In genomic region chr14:101088395-101088667, GRCh38 we compare ENCODE assay signal across 1 cellular context.
TF ChIP-seq lines count a peak whose summit lies in the region.

No MANE protein-coding gene starts in this region.

TF ChIP-seq in IMR-90, 13 proteins besides CTCF, POLR2A, EP300 and RAD21 (continued from another document):
- TF ChIP-seq SMC3 (IDR thresholded peaks at IDR 0.05; ENCODE audit: low read depth, low read length) = no peak
- TF ChIP-seq USF2 (IDR thresholded peaks at IDR 0.05; ENCODE audit: low read depth, low read length) = no peak
- no peak for TF ChIP-seq RFX5 (IDR thresholded peaks at IDR 0.05; ENCODE audit: low read depth, low read length)
- no peak for TF ChIP-seq MAFK (IDR thresholded peaks at IDR 0.05; ENCODE audit: low read depth, low read length)
- TF ChIP-seq FOS (IDR thresholded peaks at IDR 0.05; ENCODE audit: low read depth, low read length) = no peak
- TF ChIP-seq ELK1 (IDR thresholded peaks at IDR 0.05; ENCODE audit: borderline replicate concordance, low read depth, low read length) = no peak
- no peak for TF ChIP-seq CEBPB (IDR thresholded peaks at IDR 0.05; ENCODE audit: low read depth, low read length)
- TF ChIP-seq BHLHE40 (IDR thresholded peaks at IDR 0.05; ENCODE audit: low read depth, low read length) = no peak
- no peak for TF ChIP-seq NFE2L2 (IDR thresholded peaks at IDR 0.05; ENCODE audit: low read depth, low read length)
- TF ChIP-seq MAZ (IDR thresholded peaks at IDR 0.05; ENCODE audit: borderline replicate concordance, low read depth, low read length) = no peak
- TF ChIP-seq RCOR1 (IDR thresholded peaks at IDR 0.05; ENCODE audit: insufficient replicate concordance, low read length) = no peak
